12 cellular contexts compared by ENCODE assay signal in genomic region chr4:82892467-82892802, GRCh38. TPM values are rescaled to one million over a fixed set of nuclear protein-coding genes. Genes with fewer than 3 reads are reported as not detected.
DNase-seq lines count a peak whose midpoint lies in the region; ATAC-seq, FAIRE-seq and TF ChIP-seq lines count a peak whose summit lies in the region.
"Had no signal": no experiment of that assay in that cellular context is flagged by ENCODE, and none has a peak within 500 bp of the region (broad histone marks: within the 10 kb centered on the region; RNA-seq: fewer than 3 reads in every experiment).

No MANE protein-coding gene starts in this region.

- peaks cover 15% of the 10 kb centered on the region for H3K4me1 ChIP-seq in cardiac muscle cell (ENCODE audit: low read depth)
- H3K4me1 ChIP-seq in right atrium auricular region = peaks cover 0 to 25% of the 10 kb centered on the region in 2 donors
- peaks cover 33% of the 10 kb centered on the region for H3K4me1 ChIP-seq in keratinocyte (ENCODE audit: control insufficient read depth, extremely low read depth, insufficient read depth, low read length)

- H3K27me3 Mint-ChIP-seq in activated B cell treated with CpG ODN at 0.5 μM for 24 hours = no peaks in the 10 kb centered on the region

- H3K4me3 Mint-ChIP-seq in activated B cell treated with CpG ODN at 0.5 μM for 24 hours = peak overlapping the region; percentile 93

- peaks cover 70% of the 10 kb centered on the region for H3K79me2 ChIP-seq in keratinocyte (ENCODE audit: control insufficient read depth, insufficient read depth, low read length)

- peak overlapping the region; percentile 36 for H3K27ac Mint-ChIP-seq in activated B cell treated with CpG ODN at 0.5 μM for 24 hours

- TF ChIP-seq CTCF in cardiac muscle cell (IDR thresholded peaks at IDR 0.05; ENCODE audit: low read depth, low read length) (no peak), right atrium auricular region (IDR thresholded peaks at IDR 0.05) (no peak), activated B cell treated with CpG ODN at 0.5 μM for 24 hours (IDR thresholded peaks at IDR 0.05) (no peak), keratinocyte (optimal IDR thresholded peaks at IDR 0.05 in 1 of 3, IDR thresholded peaks at IDR 0.05 in 1 of 3, conservative IDR thresholded peaks at IDR 0.05 in 1 of 3; ENCODE audit: extremely low read depth in 1 of 3, insufficient read depth in 2 of 3, low read length in 3 of 3) (no peak), WERI-Rb-1 (IDR thresholded peaks at IDR 0.05; ENCODE audit: low read depth, low read length) (no peak)

- H3K9me3 Mint-ChIP-seq in activated B cell treated with CpG ODN at 0.5 μM for 24 hours = no peaks in the 10 kb centered on the region

- H3K36me3 Mint-ChIP-seq in activated B cell treated with CpG ODN at 0.5 μM for 24 hours (ENCODE audit: low read depth) = peaks cover 49% of the 10 kb centered on the region

- POLR2A ChIA-PET in activated B cell treated with CpG ODN at 0.5 μM for 24 hours (lab: Charles Lee) = interaction anchor here (4.3 kb wide), 1 partner anchor 8 kb away, joined by 33 read pairs; the partner anchor contains the start of gene THAP9

- H3K4me2 ChIP-seq in keratinocyte (ENCODE audit: control insufficient read depth, extremely low read depth, insufficient read depth, low read depth, low read length) = peak overlapping the region; percentile 91

- DNase-seq in cardiac muscle cell (ENCODE audit: low read depth in 1 of 2, low spot score in 1 of 2) (no peak), right atrium auricular region (ENCODE audit: low spot score) (no peak), activated B cell treated with CpG ODN at 0.5 μM for 24 hours (no peak), keratinocyte (ENCODE audit: low read depth, low spot score) (no peak), WERI-Rb-1 (no peak), superior temporal gyrus (ENCODE audit: extremely low spot score) (no peak), hepatic stellate cell (ENCODE audit: low spot score) (no peak)
- DNase-seq: activated gamma-delta T cell treated with Interleukin-2 at 50 U/mL for 16 hours, head of caudate nucleus, NCI-H1694, T1000 had no signal

- no peak for ATAC-seq in activated B cell treated with CpG ODN at 0.5 μM for 24 hours (ENCODE audit: low read depth)
- no peak for ATAC-seq in HG02981 (IDR thresholded peaks at IDR 0.05; ENCODE audit: unreplicated experiment)

- H2AFZ ChIP-seq in keratinocyte (ENCODE audit: control insufficient read depth, low read length) = no peak overlapping the region

- FAIRE-seq in keratinocyte (lab: Jason Lieb, UNC) = no peak

- H3K9ac ChIP-seq in keratinocyte (ENCODE audit: control insufficient read depth, extremely low read depth, insufficient read depth, low read length) = no peak overlapping the region

- intact Hi-C loops in activated B cell treated with CpG ODN at 0.5 μM for 24 hours (cut with micrococcal nuclease) = loop anchor here (10.0 kb wide), 1 partner anchor 608 kb away; no protein-coding TSS in a partner anchor

- CTCF ChIA-PET in activated B cell treated with CpG ODN at 0.5 μM for 24 hours (lab: Charles Lee) = no interaction called here

- H3K9me1 ChIP-seq in keratinocyte (ENCODE audit: control insufficient read depth, extremely low read depth, insufficient read depth, low read length) = no peaks in the 10 kb centered on the region

- no peaks in the 10 kb centered on the region for H3K27me3 ChIP-seq in cardiac muscle cell
- no peaks in the 10 kb centered on the region for H3K27me3 ChIP-seq in right atrium auricular region
- no peaks in the 10 kb centered on the region for H3K27me3 ChIP-seq in keratinocyte (ENCODE audit: control insufficient read depth, extremely low read depth, insufficient read depth, low read length)
- no peaks in the 10 kb centered on the region for H3K27me3 ChIP-seq in WERI-Rb-1 (ENCODE audit: insufficient read depth, low read depth, severe bottlenecking)

- H3K9me3 ChIP-seq in cardiac muscle cell (ENCODE audit: low read depth) = no peaks in the 10 kb centered on the region
- H3K9me3 ChIP-seq in right atrium auricular region = no peaks in the 10 kb centered on the region
- H3K9me3 ChIP-seq in keratinocyte (ENCODE audit: control insufficient read depth, low read depth, low read length) = no peaks in the 10 kb centered on the region
- H3K9me3 ChIP-seq in WERI-Rb-1 (ENCODE audit: severe bottlenecking) = no peaks in the 10 kb centered on the region

- H3K4me1 Mint-ChIP-seq in activated B cell treated with CpG ODN at 0.5 μM for 24 hours = peaks cover 35% of the 10 kb centered on the region

- peaks cover 19% of the 10 kb centered on the region for H3K36me3 ChIP-seq in cardiac muscle cell
- peaks cover 20% of the 10 kb centered on the region for H3K36me3 ChIP-seq in right atrium auricular region
- peaks cover 19 to 27% of the 10 kb centered on the region in 2 experiments for H3K36me3 ChIP-seq in keratinocyte (ENCODE audit: control insufficient read depth in 2 of 2, extremely low read depth in 1 of 2, insufficient read depth in 2 of 2, low read length in 2 of 2)
- H3K36me3 ChIP-seq in WERI-Rb-1 = peaks cover 47% of the 10 kb centered on the region

- dilution Hi-C loops in keratinocyte (cut with MboI; ENCODE audit: extremely low pct_ligation_motif_present, low sequenced_read_pairs) = no loop called here

- H4K20me1 ChIP-seq in keratinocyte (ENCODE audit: control insufficient read depth, extremely low read depth, insufficient read depth, low read length) = no peaks in the 10 kb centered on the region

- H3K4me3 ChIP-seq in cardiac muscle cell = no peak overlapping the region
- H3K4me3 ChIP-seq in right atrium auricular region = no peak overlapping the region
- no peak overlapping the region for H3K4me3 ChIP-seq in keratinocyte (ENCODE audit: control insufficient read depth in 2 of 3, extremely low read depth in 1 of 3, insufficient read depth in 2 of 3, low read depth in 1 of 3, low read length in 3 of 3)
- no peak overlapping the region for H3K4me3 ChIP-seq in WERI-Rb-1 (ENCODE audit: low read depth, low read length)

- peak overlapping the region; percentile 97 for H3K27ac ChIP-seq in cardiac muscle cell
- no peak overlapping the region for H3K27ac ChIP-seq in right atrium auricular region
- H3K27ac ChIP-seq in keratinocyte (ENCODE audit: control insufficient read depth, insufficient read depth, low read length) = no peak overlapping the region
- no peak overlapping the region for H3K27ac ChIP-seq in WERI-Rb-1

RNA-seq across cellular contexts. Expression of gene SEC31A, which starts 1.5 kb away (rescaled TPM):
- total RNA-seq in cardiac muscle cell (159 and 252 TPM in 2 replicates), right atrium auricular region (100 to 1,000 TPM; 107 to 116 TPM), activated B cell treated with CpG ODN at 0.5 μM for 24 hours (154 and 172 TPM in 2 replicates)
- polyA plus RNA-seq in cardiac muscle cell (147 and 191 TPM in 2 replicates), keratinocyte (177 to 192 TPM (median 178 TPM) in 3 replicates)
- 62.8 TPM for polyA plus RNA-seq in keratinocyte (2011; ENCODE audit: low read depth)
- 110 and 188 TPM in 2 replicates for polyA plus RNA-seq in keratinocyte (2011; cell fraction: cytosol; rRNA removed)
- 236 and 255 TPM in 2 replicates for polyA plus RNA-seq in keratinocyte (2011; cell fraction: nucleus; rRNA removed)
- 85.3 and 141 TPM in 2 replicates for polyA plus RNA-seq in keratinocyte (2012; ENCODE audit: low replicate concordance)
- 89.4 to 250 TPM (median 217 TPM) in 3 replicates for polyA minus RNA-seq in keratinocyte
- 117 TPM for polyA minus RNA-seq in keratinocyte (2011; cell fraction: cytosol; rRNA and poly(A)+ RNA removed)
- 148 and 245 TPM in 2 replicates for polyA minus RNA-seq in keratinocyte (2011; cell fraction: nucleus; rRNA and poly(A)+ RNA removed)

RNA-seq across cellular contexts. Expression of gene THAP9, which starts 8.1 kb away (rescaled TPM):
- total RNA-seq in cardiac muscle cell (11.9 and 23.8 TPM in 2 replicates), right atrium auricular region (1 to 10 TPM; 2.2 to 3.0 TPM), activated B cell treated with CpG ODN at 0.5 μM for 24 hours (2.1 and 3.1 TPM in 2 replicates)
- polyA plus RNA-seq in cardiac muscle cell (4.4 and 13.5 TPM in 2 replicates), keratinocyte (1.2 to 1.9 TPM (median 1.2 TPM) in 3 replicates)
- polyA plus RNA-seq in keratinocyte (2011; ENCODE audit: low read depth) = 2.7 TPM
- polyA plus RNA-seq in keratinocyte (2011; cell fraction: cytosol; rRNA removed) = 0.65 and 1.4 TPM in 2 replicates
- polyA plus RNA-seq in keratinocyte (2011; cell fraction: nucleus; rRNA removed) = 1.5 and 2.6 TPM in 2 replicates
- polyA plus RNA-seq in keratinocyte (2012; ENCODE audit: low replicate concordance) = 0.66 and 1.6 TPM in 2 replicates
- 0.10 to 4.0 TPM (median 0.59 TPM) in 3 replicates for polyA minus RNA-seq in keratinocyte
- polyA minus RNA-seq in keratinocyte (2011; cell fraction: cytosol; rRNA and poly(A)+ RNA removed) = 1.5 TPM
- 2.8 and 2.9 TPM in 2 replicates for polyA minus RNA-seq in keratinocyte (2011; cell fraction: nucleus; rRNA and poly(A)+ RNA removed)
